ENCODE assay signal across 15 cellular contexts in genomic region chr1:10637400-10637799, GRCh38.
DNase-seq lines count a peak whose midpoint lies in the region; ATAC-seq and TF ChIP-seq lines count a peak whose summit lies in the region.
"Had no signal": no experiment of that assay in that cellular context is flagged by ENCODE, and none has a peak within 500 bp of the region (broad histone marks: within the 10 kb centered on the region; RNA-seq: fewer than 3 reads in every experiment).

No MANE protein-coding gene starts in this region.

- no peaks in the 10 kb centered on the region for H3K9me3 ChIP-seq in muscle layer of colon (ENCODE audit: low read length)
- H3K9me3 ChIP-seq in thoracic aorta = no peaks in the 10 kb centered on the region

- ATAC-seq in thoracic aorta (ENCODE audit: insufficient number of reproducible peaks, low FRiP score, low read depth) (no peak), GM18861 (IDR thresholded peaks at IDR 0.05; ENCODE audit: unreplicated experiment) (no peak)
- ATAC-seq: left cardiac atrium had no signal

- H3K27ac ChIP-seq in VCaP (peak overlapping the region; percentile 99), muscle layer of colon (ENCODE audit: low read depth, low read length) (peak overlapping the region; percentile 57), thoracic aorta (peak overlapping the region; percentile 84 to 96)
- H3K27ac ChIP-seq: cardiac muscle cell had no signal

- H3K36me3 ChIP-seq in muscle layer of colon (ENCODE audit: insufficient read depth, low read length) (peaks cover 10% of the 10 kb centered on the region), thoracic aorta (peaks cover 7% of the 10 kb centered on the region)

- DNase-seq in NCI-H1417 (lab: John Stamatoyannopoulos, UW) (peak in 2 of 3 experiments; percentile 16 to 35), NCI-H1417 treated with DMSO at 0.1 percent for 48 hours (lab: John Stamatoyannopoulos, UW) (no peak), thoracic aorta (ENCODE audit: low spot score) (no peak), NCI-H748 treated with DMSO at 0.1 percent for 48 hours (lab: John Stamatoyannopoulos, UW) (no peak), iPS-NIHi11 (ENCODE audit: low spot score) (no peak)
- DNase-seq: activated CD4-positive, CD25-positive, alpha-beta regulatory T cell; CD4-positive, CD25-positive, alpha-beta regulatory T cell; effector CD8-positive, alpha-beta T cell; left cardiac atrium; NCI-H2227 treated with DMSO at 0.1 percent for 48 hours; stimulated activated CD4-positive, alpha-beta T cell treated with anti-CD3 and anti-CD28 coated beads, Interleukin-4, amount 100 ng/mL, for 24 hours had no signal

- H3K9ac ChIP-seq in muscle layer of colon (ENCODE audit: low read length) = no peak overlapping the region

- TF ChIP-seq CTCF in VCaP (conservative IDR thresholded peaks at IDR 0.05) = no peak
- no peak for TF ChIP-seq CTCF in thoracic aorta (IDR thresholded peaks at IDR 0.05)

- no peaks in the 10 kb centered on the region for H3K27me3 ChIP-seq in muscle layer of colon (ENCODE audit: control insufficient read depth in 1 of 2, insufficient read depth in 2 of 2, low read length in 2 of 2)
- H3K27me3 ChIP-seq in thoracic aorta (replicated peaks; ENCODE audit: insufficient read depth) = no peaks in the 10 kb centered on the region

- peaks cover 50% of the 10 kb centered on the region for H3K4me1 ChIP-seq in muscle layer of colon (ENCODE audit: insufficient read depth, low read length)
- H3K4me1 ChIP-seq in thoracic aorta (ENCODE audit: control insufficient read depth in 1 of 2, low read depth in 2 of 2) = peaks cover 35 to 73% of the 10 kb centered on the region in 2 donors

- H3K4me3 ChIP-seq in muscle layer of colon (ENCODE audit: low read depth in 1 of 2, low read length in 2 of 2) (no peak overlapping the region), thoracic aorta (no peak overlapping the region)
- H3K4me3 ChIP-seq: cardiac muscle cell had no signal

Comparison
In these comparisons a context has a peak if more than half of its experiments do, and no peak if none do; other contexts are left out.
1. DNase-seq: peak in NCI-H1417 (2 of 3); none in NCI-H1417 treated with DMSO at 0.1 percent for 48 hours (single experiment), thoracic aorta (single experiment), NCI-H748 treated with DMSO at 0.1 percent for 48 hours (single experiment) and iPS-NIHi11 (single experiment).
2. Peak in every context shown above with its lines, with median percentiles within 50 percentile points of each other: H3K27ac ChIP-seq.